ENCODE assay signal across 8 cellular contexts in genomic region chr2:61534926-61535325, GRCh38. TPM values are rescaled to one million over a fixed set of nuclear protein-coding genes. Genes with fewer than 3 reads are reported as not detected.
DNase-seq lines count a peak whose midpoint lies in the region; ATAC-seq and TF ChIP-seq lines count a peak whose summit lies in the region.

No MANE protein-coding gene starts in this region.

- peaks cover 17% of the 10 kb centered on the region for H3K4me1 ChIP-seq in iPS-15b (ENCODE audit: control insufficient read depth, insufficient read depth, low read length)
- H3K4me1 ChIP-seq in thoracic aorta (ENCODE audit: control insufficient read depth in 1 of 2, low read depth in 2 of 2), result peaks cover 24 to 54% of the 10 kb centered on the region in 2 donors

- H3K27me3 ChIP-seq in iPS-15b (ENCODE audit: control insufficient read depth, insufficient read depth, low read length) (no peaks in the 10 kb centered on the region), thoracic aorta (replicated peaks; ENCODE audit: insufficient read depth) (no peaks in the 10 kb centered on the region)

- H3K9ac ChIP-seq in iPS-15b (ENCODE audit: low read depth, low read length), result peak overlapping the region; percentile 50

- H3K4me1 Mint-ChIP-seq in activated T-cell treated with anti-CD3 and anti-CD28 coated beads, Interleukin-2, amount 50 U/mL, for 24 hours (ENCODE audit: low read depth), result peaks cover 62% of the 10 kb centered on the region
- peaks cover 55% of the 10 kb centered on the region for H3K4me1 Mint-ChIP-seq in activated CD4-positive, alpha-beta memory T cell treated with anti-CD3 and anti-CD28 coated beads, Interleukin-2, amount 10 ng/mL, durations not matched to agents 7 days and 5 days

- no peaks in the 10 kb centered on the region for H3K27me3 Mint-ChIP-seq in activated T-cell treated with anti-CD3 and anti-CD28 coated beads, Interleukin-2, amount 50 U/mL, for 24 hours
- no peaks in the 10 kb centered on the region for H3K27me3 Mint-ChIP-seq in activated CD4-positive, alpha-beta memory T cell treated with anti-CD3 and anti-CD28 coated beads, Interleukin-2, amount 10 ng/mL, durations not matched to agents 7 days and 5 days

- peak overlapping the region; percentile 69 to 91 for H3K27ac ChIP-seq in thoracic aorta

- no peaks in the 10 kb centered on the region for H3K9me3 Mint-ChIP-seq in activated T-cell treated with anti-CD3 and anti-CD28 coated beads, Interleukin-2, amount 50 U/mL, for 24 hours
- H3K9me3 Mint-ChIP-seq in activated CD4-positive, alpha-beta memory T cell treated with anti-CD3 and anti-CD28 coated beads, Interleukin-2, amount 10 ng/mL, durations not matched to agents 7 days and 5 days, result no peaks in the 10 kb centered on the region

- peaks cover 78% of the 10 kb centered on the region for H3K36me3 Mint-ChIP-seq in activated T-cell treated with anti-CD3 and anti-CD28 coated beads, Interleukin-2, amount 50 U/mL, for 24 hours (ENCODE audit: low read depth)
- peaks cover 43% of the 10 kb centered on the region for H3K36me3 Mint-ChIP-seq in activated CD4-positive, alpha-beta memory T cell treated with anti-CD3 and anti-CD28 coated beads, Interleukin-2, amount 10 ng/mL, durations not matched to agents 7 days and 5 days (ENCODE audit: low read depth)

- no peak for TF ChIP-seq CTCF in thoracic aorta (IDR thresholded peaks at IDR 0.05)

- peak overlapping the region; percentile 95 for H3K4me3 Mint-ChIP-seq in activated T-cell treated with anti-CD3 and anti-CD28 coated beads, Interleukin-2, amount 50 U/mL, for 24 hours
- H3K4me3 Mint-ChIP-seq in activated CD4-positive, alpha-beta memory T cell treated with anti-CD3 and anti-CD28 coated beads, Interleukin-2, amount 10 ng/mL, durations not matched to agents 7 days and 5 days, result peak overlapping the region; percentile 97

- H3K4me3 ChIP-seq in iPS-15b (ENCODE audit: low read depth, low read length) (peak overlapping the region; percentile 76), thoracic aorta (peak overlapping the region; percentile 81)

- no peak for ATAC-seq in thoracic aorta (ENCODE audit: insufficient number of reproducible peaks, low FRiP score, low read depth)
- no peak for ATAC-seq in HG02885 (IDR thresholded peaks at IDR 0.05; ENCODE audit: poor library complexity, unreplicated experiment)

- H3K27ac Mint-ChIP-seq in activated T-cell treated with anti-CD3 and anti-CD28 coated beads, Interleukin-2, amount 50 U/mL, for 24 hours, result peak overlapping the region; percentile 99
- H3K27ac Mint-ChIP-seq in activated CD4-positive, alpha-beta memory T cell treated with anti-CD3 and anti-CD28 coated beads, Interleukin-2, amount 10 ng/mL, durations not matched to agents 7 days and 5 days, result peak overlapping the region; percentile 98

- no peak for DNase-seq in activated T-cell treated with anti-CD3 and anti-CD28 coated beads, Interleukin-2, amount 50 U/mL, for 24 hours
- DNase-seq in activated T-cell treated with anti-CD3 and anti-CD28 coated beads for 4 hours (no peak), thoracic aorta (ENCODE audit: low spot score) (no peak), COLO829 (ENCODE audit: low spot score) (no peak)
- no peak for DNase-seq in activated CD4-positive, alpha-beta memory T cell treated with anti-CD3 and anti-CD28 coated beads, Interleukin-2, amount 10 ng/mL, durations not matched to agents 7 days and 5 days
- no peak for DNase-seq in stimulated activated CD4-positive, alpha-beta T cell treated with anti-CD3 and anti-CD28 coated beads, Interleukin-4, amount 100 ng/mL, for 1 hour

- H3K36me3 ChIP-seq in iPS-15b (ENCODE audit: control insufficient read depth, insufficient read depth, low read length), result no peaks in the 10 kb centered on the region
- H3K36me3 ChIP-seq in thoracic aorta, result no peaks in the 10 kb centered on the region

- CTCF ChIA-PET in activated CD4-positive, alpha-beta memory T cell treated with anti-CD3 and anti-CD28 coated beads, Interleukin-2, amount 10 ng/mL, durations not matched to agents 7 days and 5 days (lab: Charles Lee), result interaction anchor here (1.5 kb wide), 1 partner anchor 109 kb away, joined by 7 read pairs; no protein-coding TSS in a partner anchor

- H3K9me3 ChIP-seq in iPS-15b (ENCODE audit: control insufficient read depth, insufficient read depth, low read length) (no peaks in the 10 kb centered on the region), thoracic aorta (no peaks in the 10 kb centered on the region)

- POLR2A ChIA-PET in activated CD4-positive, alpha-beta memory T cell treated with anti-CD3 and anti-CD28 coated beads, Interleukin-2, amount 10 ng/mL, durations not matched to agents 7 days and 5 days (lab: Charles Lee), result interaction anchor here (0.5 to 2.0 kb wide), 6 partner anchors 8 to 357 kb away, joined by 3 to 8 read pairs (median 5); no protein-coding TSS in a partner anchor

RNA-seq across cellular contexts. Expression of gene XPO1, which starts 3.2 kb away (rescaled TPM):
- 100 to 1,000 TPM; 166 to 172 TPM for total RNA-seq in activated CD4-positive, alpha-beta memory T cell treated with anti-CD3 and anti-CD28 coated beads, Interleukin-2, amount 10 ng/mL, durations not matched to agents 7 days and 5 days
- 100 to 1,000 TPM in 1 of 2 donors, 10 to 100 TPM in 1; 43.3 to 117 TPM for total RNA-seq in thoracic aorta
